ENCODE assay signal across 38 cellular contexts in genomic region chr18:76587147-76587885, GRCh38.
"Had no signal": no experiment of that assay in that cellular context is flagged by ENCODE, and none has a peak within 500 bp of the region (broad histone marks: within the 10 kb centered on the region; RNA-seq: fewer than 3 reads in every experiment).

No MANE protein-coding gene starts in this region.

- H3K36me3 ChIP-seq: MG63 had no signal

- H2AFZ ChIP-seq: PC-9 had no signal

- H3K4me3 ChIP-seq: MG63, PC-9 had no signal

- H3K4me2 ChIP-seq: PC-9 had no signal

- DNase-seq: activated B cell treated with CpG ODN at 0.5 μM for 24 hours; activated CD4-positive, alpha-beta memory T cell treated with anti-CD3 and anti-CD28 coated beads for 36 hours; activated CD4-positive, alpha-beta T cell treated with anti-CD3 and anti-CD28 coated beads for 4 hours; activated CD4-positive, alpha-beta T cell treated with anti-CD3 and anti-CD28 coated beads, Interleukin-2, amount 50 U/mL, for 1 hour; activated CD4-positive, CD25-positive, alpha-beta regulatory T cell treated with anti-CD3 and anti-CD28 coated beads, Interleukin-2, amount 50 U/mL, for 72 hours; activated CD8-positive, alpha-beta memory T cell treated with anti-CD3 and anti-CD28 coated beads, Interleukin-2, amount 50 U/mL, for 4 hours; activated gamma-delta T cell treated with Interleukin-2 at 50 U/mL for 16 hours; activated naive CD4-positive, alpha-beta T cell treated with anti-CD3 and anti-CD28 coated beads for 36 hours; activated naive CD8-positive, alpha-beta T cell treated with anti-CD3 and anti-CD28 coated beads, Interleukin-2, amount 50 U/mL, for 24 hours; activated T-cell treated with anti-CD3 and anti-CD28 coated beads for 4 hours; activated T-cell treated with anti-CD3 and anti-CD28 coated beads, Interleukin-2, amount 50 U/mL, for 4 hours; anterior cingulate cortex; caudate nucleus; cerebellar nuclear complex; Karpas-422; MG63; NCI-H1048; NCI-H1105 treated with DMSO at 0.1 percent for 48 hours; NCI-H1436; NCI-H1694 treated with DMSO at 0.1 percent for 48 hours; NCI-H2029; NCI-H345; NCI-H510A; NCI-H526; NCI-H748 treated with DMSO at 0.1 percent for 48 hours; NK-92 treated with Interleukin-12 subunit alpha and Interleukin-12 subunit beta, amount 100 ng/mL, for 24 hours; PC-9; Right ventricle myocardium superior; SW 1271; T-helper 1 cell; T-helper 2 cell; T-helper 9 cell had no signal

- H3K9me3 ChIP-seq: MG63 had no signal

- H3K27ac ChIP-seq: PC-9, RWPE1, VCaP had no signal

- H3K9me3 Mint-ChIP-seq: activated B cell treated with CpG ODN at 0.5 μM for 24 hours; activated CD4-positive, alpha-beta memory T cell treated with anti-CD3 and anti-CD28 coated beads for 36 hours; activated naive CD4-positive, alpha-beta T cell treated with anti-CD3 and anti-CD28 coated beads for 36 hours; activated naive CD8-positive, alpha-beta T cell treated with anti-CD3 and anti-CD28 coated beads, Interleukin-2, amount 50 U/mL, for 24 hours; activated T-cell treated with anti-CD3 and anti-CD28 coated beads, Interleukin-2, amount 50 U/mL, for 4 hours; activated T-helper 1 cell treated with anti-CD3 and anti-CD28 coated beads, Interleukin-12 subunit alpha, Interleukin-12 subunit beta, Interleukin-2, Interleukin-4 antibody, amounts not matched to agents 30 ng/mL and 10 ng/mL and 1 ng/mL, durations not matched to agents 14 hours and 24 hours and 36 hours; brain had no signal

- H3K36me3 Mint-ChIP-seq: activated CD4-positive, alpha-beta memory T cell treated with anti-CD3 and anti-CD28 coated beads for 36 hours; activated naive CD8-positive, alpha-beta T cell; brain had no signal

- H3K4me3 Mint-ChIP-seq: activated B cell treated with CpG ODN at 0.5 μM for 24 hours; activated CD4-positive, alpha-beta memory T cell treated with anti-CD3 and anti-CD28 coated beads for 36 hours; activated naive CD4-positive, alpha-beta T cell treated with anti-CD3 and anti-CD28 coated beads for 36 hours; activated naive CD8-positive, alpha-beta T cell; activated naive CD8-positive, alpha-beta T cell treated with anti-CD3 and anti-CD28 coated beads, Interleukin-2, amount 50 U/mL, for 24 hours; activated T-cell treated with anti-CD3 and anti-CD28 coated beads, Interleukin-2, amount 50 U/mL, for 4 hours; activated T-helper 1 cell treated with anti-CD3 and anti-CD28 coated beads, Interleukin-12 subunit alpha, Interleukin-12 subunit beta, Interleukin-2, Interleukin-4 antibody, amounts not matched to agents 30 ng/mL and 10 ng/mL and 1 ng/mL, durations not matched to agents 14 hours and 24 hours and 36 hours; brain had no signal

- FAIRE-seq: RCC 7860 had no signal

- ATAC-seq: activated naive CD8-positive, alpha-beta T cell treated with anti-CD3 and anti-CD28 coated beads, Interleukin-2, amount 50 U/mL, for 24 hours; activated T-cell treated with anti-CD3 and anti-CD28 coated beads, Interleukin-2, amount 50 U/mL, for 4 hours had no signal

- H3K27ac Mint-ChIP-seq: activated B cell treated with CpG ODN at 0.5 μM for 24 hours; activated CD4-positive, alpha-beta memory T cell treated with anti-CD3 and anti-CD28 coated beads for 36 hours; activated naive CD4-positive, alpha-beta T cell treated with anti-CD3 and anti-CD28 coated beads for 36 hours; activated naive CD8-positive, alpha-beta T cell; activated naive CD8-positive, alpha-beta T cell treated with anti-CD3 and anti-CD28 coated beads, Interleukin-2, amount 50 U/mL, for 24 hours; activated T-helper 1 cell treated with anti-CD3 and anti-CD28 coated beads, Interleukin-12 subunit alpha, Interleukin-12 subunit beta, Interleukin-2, Interleukin-4 antibody, amounts not matched to agents 30 ng/mL and 10 ng/mL and 1 ng/mL, durations not matched to agents 14 hours and 24 hours and 36 hours; brain had no signal
